In the genomic region with DNA sequence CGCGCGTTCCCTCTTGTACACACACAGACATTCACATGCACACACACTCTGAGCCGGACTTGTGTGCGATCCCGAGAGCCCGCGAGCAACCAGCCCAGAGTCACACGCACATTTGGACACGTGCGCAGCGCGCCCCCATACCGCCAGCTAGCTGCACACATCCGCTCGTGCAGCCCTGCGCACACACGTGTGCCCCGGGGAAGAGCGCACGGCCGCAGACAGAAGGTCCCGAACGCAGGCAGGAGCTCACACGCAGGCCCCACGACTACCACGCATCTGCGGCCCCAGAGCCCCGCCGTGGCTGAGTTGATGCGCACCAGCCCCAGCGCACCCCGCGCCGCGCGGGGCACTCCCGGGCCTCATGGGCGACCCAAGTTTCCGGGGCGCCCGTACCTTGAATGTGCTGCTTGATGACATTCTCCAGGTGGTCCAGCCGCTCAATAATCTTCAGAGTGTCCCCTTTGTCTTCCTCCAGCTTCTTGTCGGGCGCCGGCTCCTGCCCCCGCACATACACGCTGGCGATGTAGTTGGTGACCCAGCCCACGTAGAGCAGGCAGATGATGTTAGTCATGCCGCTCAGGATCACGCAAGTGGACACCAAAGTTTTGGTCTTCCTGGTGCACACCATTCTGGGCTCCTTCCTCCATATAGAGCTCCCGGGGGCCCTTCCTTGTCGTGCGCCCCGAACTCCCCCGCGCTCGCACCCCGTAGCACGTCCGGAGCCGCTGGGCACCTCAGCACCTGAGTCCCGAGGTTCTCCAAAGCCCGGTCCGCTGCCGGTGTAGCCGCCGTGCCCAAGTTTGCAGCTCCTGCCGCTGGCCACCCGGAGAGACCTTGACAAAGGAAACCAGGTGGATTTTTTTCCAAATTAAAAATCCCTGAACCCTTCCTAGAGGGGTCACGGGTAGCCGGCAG, we compare ENCODE assay signal across 8 cellular contexts. TPM values are rescaled to one million over a fixed set of nuclear protein-coding genes. Genes with fewer than 3 reads are reported as not detected.
DNase-seq lines count a peak whose midpoint lies in the region; ATAC-seq and TF ChIP-seq lines count a peak whose summit lies in the region.

No MANE protein-coding gene starts in this region.

- peaks cover 49% of the 10 kb centered on the region for H3K27me3 Mint-ChIP-seq in neural crest cell (ENCODE audit: low read depth)

- H3K36me3 ChIP-seq in BLaER1 treated with 17β-estradiol and CSF1 and Interleukin-3, amounts not matched to agents 10 nM and 100 nM = no peaks in the 10 kb centered on the region
- no peaks in the 10 kb centered on the region for H3K36me3 ChIP-seq in fibroblast of lung (ENCODE audit: control insufficient read depth, insufficient read depth, low read length)

- peak; percentile 30 for TF ChIP-seq POLR2A in GM18526 (IDR thresholded peaks at IDR 0.05; ENCODE audit: extremely low read depth, insufficient read length)

- H3K36me3 Mint-ChIP-seq in neural crest cell (ENCODE audit: low read depth) = no peaks in the 10 kb centered on the region

- peaks cover 9% of the 10 kb centered on the region for H3K4me1 Mint-ChIP-seq in neural crest cell

- H3K4me3 Mint-ChIP-seq in neural crest cell = peak overlapping the region; percentile 92

- H3K27me3 ChIP-seq in BLaER1 treated with 17β-estradiol and CSF1 and Interleukin-3, amounts not matched to agents 10 nM and 100 nM = peaks cover 26 to 48% (median 30%) of the 10 kb centered on the region in 11 experiments
- H3K27me3 ChIP-seq in fibroblast of lung (ENCODE audit: control insufficient read depth, insufficient read depth, low read length) = peaks cover 6% of the 10 kb centered on the region

- H3K79me2 ChIP-seq in fibroblast of lung (ENCODE audit: control insufficient read depth, insufficient read depth, low read length) = no peaks in the 10 kb centered on the region

- H3K27ac Mint-ChIP-seq in neural crest cell (ENCODE audit: unreplicated experiment) = peak overlapping the region; percentile 81

- H3K27ac ChIP-seq in BLaER1 treated with 17β-estradiol and CSF1 and Interleukin-3, amounts not matched to agents 10 nM and 100 nM = no peak overlapping the region
- H3K27ac ChIP-seq in fibroblast of lung (ENCODE audit: insufficient read depth, low read length) = peak overlapping the region; percentile 13

- ATAC-seq in HG03460 (IDR thresholded peaks at IDR 0.05; ENCODE audit: unreplicated experiment) (peak; percentile 23), HG03469 (IDR thresholded peaks at IDR 0.05; ENCODE audit: unreplicated experiment) (no peak)

- DNase-seq in fibroblast of lung (ENCODE audit: low read depth in 2 of 2) (peak; percentile 34 to 35), neural crest cell (ENCODE audit: low read depth, low spot score) (peak; percentile 30), SIG-M5 treated with dmso at 0.1 percent for 504 hours (lab: John Stamatoyannopoulos, UW; ENCODE audit: unreplicated experiment) (no peak)

- H3K9me3 Mint-ChIP-seq in neural crest cell = no peaks in the 10 kb centered on the region

- H3K4me1 ChIP-seq in BLaER1 treated with 17β-estradiol and CSF1 and Interleukin-3, amounts not matched to agents 10 nM and 100 nM = peaks cover 13 to 18% (median 13%) of the 10 kb centered on the region in 10 experiments
- no peaks in the 10 kb centered on the region for H3K4me1 ChIP-seq in fibroblast of lung (ENCODE audit: control insufficient read depth, extremely low read depth, insufficient read depth, low read length)

- peak overlapping the region; percentile 59 to 76 (median 65) for H3K4me3 ChIP-seq in BLaER1 treated with 17β-estradiol and CSF1 and Interleukin-3, amounts not matched to agents 10 nM and 100 nM
- H3K4me3 ChIP-seq in WI38 (ENCODE audit: low read depth, low read length) (peak overlapping the region; percentile 57), fibroblast of lung (replicated peaks in 1 of 4; ENCODE audit: control extremely low read depth in 1 of 4, insufficient read depth in 1 of 4, low read depth in 3 of 4, low read length in 4 of 4) (peak overlapping the region; percentile 64 to 69 (median 66))

- TF ChIP-seq CTCF in WI38 (IDR thresholded peaks at IDR 0.05; ENCODE audit: low read depth, low read length) (no peak), fibroblast of lung (conservative IDR thresholded peaks at IDR 0.05 in 1 of 2, IDR thresholded peaks at IDR 0.05 in 1 of 2; ENCODE audit: low read depth in 1 of 2, low read length in 2 of 2) (peak in 1 of 2 donors; percentile 23), neural crest cell (conservative IDR thresholded peaks at IDR 0.05) (no peak)

- peak overlapping the region; percentile 14 to 76 (median 52); a peak in 20 of 22 replicates for H3K9ac ChIP-seq in BLaER1 treated with 17β-estradiol and CSF1 and Interleukin-3, amounts not matched to agents 10 nM and 100 nM
- H3K9ac ChIP-seq in fibroblast of lung (ENCODE audit: insufficient read depth, low read length) = peak overlapping the region; percentile 29

- peak overlapping the region; percentile 47 for H2AFZ ChIP-seq in fibroblast of lung (ENCODE audit: low read length)

- H3K9me3 ChIP-seq in BLaER1 treated with 17β-estradiol and CSF1 and Interleukin-3, amounts not matched to agents 10 nM and 100 nM (replicated peaks in 1 of 11) = no peaks in the 10 kb centered on the region
- no peaks in the 10 kb centered on the region for H3K9me3 ChIP-seq in fibroblast of lung (ENCODE audit: control insufficient read depth, insufficient read depth, low read depth, low read length)

- peak overlapping the region; percentile 99 to 100 (median 100) for H3K4me2 ChIP-seq in BLaER1 treated with 17β-estradiol and CSF1 and Interleukin-3, amounts not matched to agents 10 nM and 100 nM
- H3K4me2 ChIP-seq in fibroblast of lung (ENCODE audit: extremely low read depth, insufficient read depth, low read length) = peak overlapping the region; percentile 94

- H4K20me1 ChIP-seq in BLaER1 treated with 17β-estradiol and CSF1 and Interleukin-3, amounts not matched to agents 10 nM and 100 nM = no peaks in the 10 kb centered on the region; a peak in 2 of 22 replicates
- no peaks in the 10 kb centered on the region for H4K20me1 ChIP-seq in fibroblast of lung (ENCODE audit: control insufficient read depth, extremely low read depth, insufficient read depth, low read length)

RNA-seq across cellular contexts. Expression of gene GALNT18, which starts 0.6 kb away (rescaled TPM):
- total RNA-seq in fibroblast of lung (9.5 and 19.3 TPM in 2 replicates), neural crest cell (2.5 and 2.8 TPM in 2 replicates)
- 0.50 and 4.0 TPM in 2 replicates for polyA plus RNA-seq in fibroblast of lung
- polyA plus RNA-seq in fibroblast of lung (2012) = 0.35 and 4.8 TPM in 2 replicates
- polyA minus RNA-seq in fibroblast of lung (ENCODE audit: low replicate concordance) = 0.27 and 8.2 TPM in 2 replicates
